ENCODE assay signal across 8 cellular contexts in genomic region chr18:12703714-12704113, GRCh38. TPM values are rescaled to one million over a fixed set of nuclear protein-coding genes. Genes with fewer than 3 reads are reported as not detected.
DNase-seq lines count a peak whose midpoint lies in the region; ATAC-seq and TF ChIP-seq lines count a peak whose summit lies in the region.

No MANE protein-coding gene starts in this region.

- no peaks in the 10 kb centered on the region for H3K27me3 Mint-ChIP-seq in naive B cell

- no peak for TF ChIP-seq CTCF in Peyer's patch (IDR thresholded peaks at IDR 0.05)

- WGBS in ectodermal cell, 2 experiments = 7 to 15% methylated on average over 2 of the region's 2 CpGs

- H3K36me3 Mint-ChIP-seq in naive B cell = peaks cover 4 to 7% of the 10 kb centered on the region in 2 donors

- peak overlapping the region; percentile 99 to 100 (median 100) for H3K27ac Mint-ChIP-seq in naive B cell

- TF ChIP-seq POLR2A in Peyer's patch (IDR thresholded peaks at IDR 0.05) = no peak

- H3K9me3 ChIP-seq in Peyer's patch = no peaks in the 10 kb centered on the region
- H3K9me3 ChIP-seq in ectodermal cell (ENCODE audit: control insufficient read depth, low read length) = no peaks in the 10 kb centered on the region

- H3K27me3 ChIP-seq in Peyer's patch = no peaks in the 10 kb centered on the region
- no peaks in the 10 kb centered on the region for H3K27me3 ChIP-seq in ectodermal cell (ENCODE audit: control insufficient read depth, insufficient read depth, low read length, poor library complexity, severe bottlenecking)

- H3K4me3 ChIP-seq in Peyer's patch = peak overlapping the region; percentile 77 to 84 (median 80)
- peak overlapping the region; percentile 80 for H3K4me3 ChIP-seq in ectodermal cell (ENCODE audit: insufficient read depth, low read depth, low read length)

- H3K27ac ChIP-seq in Peyer's patch (peak overlapping the region in 3 of 4 donors; percentile 94 to 97 (median 95)), ectodermal cell (ENCODE audit: insufficient read depth, low read depth, low read length, poor library complexity, severe bottlenecking) (no peak overlapping the region)

- peak; percentile 38 for DNase-seq in activated CD4-positive, alpha-beta T cell treated with anti-CD3 and anti-CD28 coated beads for 48 hours
- no peak for DNase-seq in activated CD4-positive, alpha-beta T cell treated with anti-CD3 and anti-CD28 coated beads, Interleukin-2, amount 50 U/mL, for 4 hours
- DNase-seq in Peyer's patch = no peak
- DNase-seq in naive B cell = no peak
- DNase-seq in OCI-M2 (lab: John Stamatoyannopoulos, UW; ENCODE audit: unreplicated experiment) = no peak
- no peak for DNase-seq in NCI-H2196 treated with DMSO at 0.1 percent for 48 hours (lab: John Stamatoyannopoulos, UW; ENCODE audit: unreplicated experiment)

- peak overlapping the region; percentile 90 to 100 (median 96) for H3K4me3 Mint-ChIP-seq in naive B cell

- H3K9me3 Mint-ChIP-seq in naive B cell = no peaks in the 10 kb centered on the region

- H3K4me1 Mint-ChIP-seq in naive B cell = peaks cover 37 to 45% (median 44%) of the 10 kb centered on the region in 3 donors

- H3K36me3 ChIP-seq in Peyer's patch (peaks cover 0 to 36% (median 0%) of the 10 kb centered on the region in 3 donors), ectodermal cell (ENCODE audit: control insufficient read depth, insufficient read depth, low read length) (peaks cover 10% of the 10 kb centered on the region)

- ATAC-seq in naive B cell (ENCODE audit: low read depth in 2 of 2) (no peak), GM21723 (IDR thresholded peaks at IDR 0.05; ENCODE audit: unreplicated experiment) (no peak)

- peaks cover 0 to 30% (median 5%) of the 10 kb centered on the region in 4 donors for H3K4me1 ChIP-seq in Peyer's patch
- H3K4me1 ChIP-seq in ectodermal cell (ENCODE audit: control insufficient read depth, insufficient read depth, low read length) = peaks cover 4% of the 10 kb centered on the region

RNA-seq across cellular contexts. Expression of gene PSMG2, which starts 0.9 kb away (rescaled TPM):
- total RNA-seq in Peyer's patch = 10 to 100 TPM; 49.2 to 55.3 (median 51.2) TPM
- 73.5 TPM for polyA plus RNA-seq in ectodermal cell (2013, experiment 1 of 4)
- 78.5 TPM for polyA plus RNA-seq in ectodermal cell (2013, experiment 2 of 4)
- 77.6 TPM for polyA plus RNA-seq in ectodermal cell (2013, experiment 3 of 4)
- polyA plus RNA-seq in ectodermal cell (2013, experiment 4 of 4) = 86.0 TPM
- polyA plus RNA-seq in naive B cell (ENCODE audit: low read depth in 6 of 6) = 100 to 1,000 TPM in 3 of 6 donors, 10 to 100 TPM in 3; 62.4 to 124 (median 102) TPM

RNA-seq across cellular contexts. Expression of gene CEP76, which starts 1.2 kb away (rescaled TPM):
- total RNA-seq in Peyer's patch = 10 to 100 TPM; 11.5 to 28.2 (median 15.5) TPM
- polyA plus RNA-seq in ectodermal cell (2013, experiment 1 of 4) = 15.9 TPM
- 15.5 TPM for polyA plus RNA-seq in ectodermal cell (2013, experiment 2 of 4)
- polyA plus RNA-seq in ectodermal cell (2013, experiment 3 of 4) = 13.2 TPM
- polyA plus RNA-seq in ectodermal cell (2013, experiment 4 of 4) = 13.1 TPM
- 1 to 10 TPM; 5.8 to 7.5 (median 6.8) TPM for polyA plus RNA-seq in naive B cell (ENCODE audit: low read depth in 6 of 6)

RNA-seq across cellular contexts. Expression of gene SPIRE1, which starts 45.8 kb away (rescaled TPM):
- 10 to 100 TPM in 1 of 4 donors, 1 to 10 TPM in 3; 4.7 to 49.5 (median 7.1) TPM for total RNA-seq in Peyer's patch
- polyA plus RNA-seq in ectodermal cell (2013, experiment 1 of 4) = 8.9 TPM
- polyA plus RNA-seq in ectodermal cell (2013, experiment 2 of 4) = 6.3 TPM
- 8.3 TPM for polyA plus RNA-seq in ectodermal cell (2013, experiment 3 of 4)
- 7.3 TPM for polyA plus RNA-seq in ectodermal cell (2013, experiment 4 of 4)
- not detected for polyA plus RNA-seq in naive B cell (ENCODE audit: low read depth in 6 of 6)
